In the genomic region with DNA sequence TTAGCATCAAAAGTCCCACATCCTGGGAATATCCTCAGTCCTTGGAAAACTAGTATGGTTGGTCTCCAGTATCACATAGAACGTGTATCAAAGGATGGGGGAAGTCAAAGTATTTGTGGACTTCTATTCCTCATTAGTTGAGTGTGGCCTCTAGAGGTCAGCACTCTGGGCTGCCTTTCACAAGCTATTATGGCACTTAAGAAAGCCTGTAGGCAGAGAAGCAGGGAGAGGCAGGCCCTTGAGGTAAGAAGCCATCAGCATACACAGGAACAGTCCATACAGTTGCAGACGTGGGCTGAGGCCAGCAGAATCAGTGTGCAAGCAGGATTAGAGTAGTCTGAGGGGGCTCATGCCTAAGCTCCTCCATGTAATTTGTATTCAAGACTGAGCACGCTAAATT, we compare ENCODE assay signal across 8 cellular contexts.
A peak's percentile ranks its signal among the peaks of the same experiment; 100 is the strongest.
DNase-seq lines count a peak whose midpoint lies in the region; ATAC-seq and TF ChIP-seq lines count a peak whose summit lies in the region.

No MANE protein-coding gene starts in this region.

- H3K27me3 Mint-ChIP-seq in activated T-helper 1 cell treated with anti-CD3 and anti-CD28 coated beads, Interleukin-12 subunit alpha, Interleukin-12 subunit beta, Interleukin-2, Interleukin-4 antibody, amounts not matched to agents 30 ng/mL and 10 ng/mL and 1 ng/mL, durations not matched to agents 14 hours and 24 hours and 36 hours (ENCODE audit: insufficient read depth): no peaks in the 10 kb centered on the region

- TF ChIP-seq CTCF in BJ (IDR thresholded peaks at IDR 0.05; ENCODE audit: insufficient read depth, low read depth, low read length) (0 out of 2 replicates have a peak, but pooled peaks have one; percentile 19), HEK293 (tag by site-specific recombination; IDR thresholded peaks at IDR 0.05) (peak; percentile 23; the same call in 1 of the 2 replicates)

- no peak overlapping the region for H3K27ac Mint-ChIP-seq in activated T-helper 1 cell treated with anti-CD3 and anti-CD28 coated beads, Interleukin-12 subunit alpha, Interleukin-12 subunit beta, Interleukin-2, Interleukin-4 antibody, amounts not matched to agents 30 ng/mL and 10 ng/mL and 1 ng/mL, durations not matched to agents 14 hours and 24 hours and 36 hours

- no peaks in the 10 kb centered on the region for H3K9me3 ChIP-seq in HEK293 (ENCODE audit: control insufficient read depth, insufficient read depth, low read depth, low read length)

- CTCF ChIA-PET in BJ (lab: Yijun Ruan, JAX): interaction anchor here (0.7 kb wide), 1 partner anchor 11 kb away, joined by 3 read pairs; no protein-coding TSS in a partner anchor
- CTCF ChIA-PET in HEK293 (lab: Yijun Ruan, JAX): interaction anchor here (0.7 to 1.6 kb wide), 8 partner anchors 9 to 461 kb away, joined by 3 to 6 read pairs (median 3); no protein-coding TSS in a partner anchor

- H3K4me3 ChIP-seq in BJ (ENCODE audit: low read depth, low read length): no peak overlapping the region
- H3K4me3 ChIP-seq in HEK293 (ENCODE audit: low read depth, low read length): no peak overlapping the region

- in situ Hi-C loops in SK-MEL-5 (cut with HindIII; ENCODE audit: low pct_unique_long_range_greater_than_20kb, low sequenced_read_pairs): no loop called here

- ATAC-seq in GM18517 (IDR thresholded peaks at IDR 0.05; ENCODE audit: unreplicated experiment): no peak

- intact Hi-C loops in activated T-helper 1 cell treated with anti-CD3 and anti-CD28 coated beads, Interleukin-12 subunit alpha, Interleukin-12 subunit beta, Interleukin-2, Interleukin-4 antibody, amounts not matched to agents 30 ng/mL and 10 ng/mL and 1 ng/mL, durations not matched to agents 14 hours and 24 hours and 36 hours (cut with micrococcal nuclease): no loop called here

- H3K4me1 ChIP-seq in HEK293 (ENCODE audit: control insufficient read depth, insufficient read depth, low read length): no peaks in the 10 kb centered on the region

- no peaks in the 10 kb centered on the region for H3K36me3 Mint-ChIP-seq in activated T-helper 1 cell treated with anti-CD3 and anti-CD28 coated beads, Interleukin-12 subunit alpha, Interleukin-12 subunit beta, Interleukin-2, Interleukin-4 antibody, amounts not matched to agents 30 ng/mL and 10 ng/mL and 1 ng/mL, durations not matched to agents 14 hours and 24 hours and 36 hours (ENCODE audit: low read depth)

- POLR2A ChIA-PET in BJ (lab: Charles Lee): no interaction called here
- POLR2A ChIA-PET in HEK293 (lab: Yijun Ruan, JAX): no interaction called here

- H3K27me3 ChIP-seq in BJ (ENCODE audit: control insufficient read depth, insufficient read depth, low read length): no peaks in the 10 kb centered on the region

- H3K36me3 ChIP-seq in BJ (ENCODE audit: control insufficient read depth, insufficient read depth, low read length) (no peaks in the 10 kb centered on the region), HEK293 (ENCODE audit: control insufficient read depth in 2 of 2, insufficient read depth in 1 of 2, low read length in 2 of 2) (no peaks in the 10 kb centered on the region)

- no peak overlapping the region for H3K27ac ChIP-seq in HEK293 (ENCODE audit: extremely low read depth, low read depth, low read length)

- no peaks in the 10 kb centered on the region for H3K4me1 Mint-ChIP-seq in activated T-helper 1 cell treated with anti-CD3 and anti-CD28 coated beads, Interleukin-12 subunit alpha, Interleukin-12 subunit beta, Interleukin-2, Interleukin-4 antibody, amounts not matched to agents 30 ng/mL and 10 ng/mL and 1 ng/mL, durations not matched to agents 14 hours and 24 hours and 36 hours (ENCODE audit: low read depth)

- H3K4me3 Mint-ChIP-seq in activated T-helper 1 cell treated with anti-CD3 and anti-CD28 coated beads, Interleukin-12 subunit alpha, Interleukin-12 subunit beta, Interleukin-2, Interleukin-4 antibody, amounts not matched to agents 30 ng/mL and 10 ng/mL and 1 ng/mL, durations not matched to agents 14 hours and 24 hours and 36 hours: no peak overlapping the region

- DNase-seq in BJ (ENCODE audit: low read depth): no peak
- DNase-seq in SK-MEL-5 (ENCODE audit: low read depth, low spot score): peak; percentile 65
- DNase-seq in kidney glomerular epithelial cell (lab: John Stamatoyannopoulos, UW): peak; percentile 7
- DNase-seq in activated T-helper 1 cell treated with anti-CD3 and anti-CD28 coated beads, Interleukin-12 subunit alpha, Interleukin-12 subunit beta, Interleukin-2, Interleukin-4 antibody, amounts not matched to agents 30 ng/mL and 10 ng/mL and 1 ng/mL, durations not matched to agents 14 hours and 24 hours and 36 hours (ENCODE audit: low spot score): no peak
- DNase-seq in NCI-H1092 (lab: John Stamatoyannopoulos, UW): no peak
- DNase-seq in stimulated activated CD4-positive, alpha-beta T cell treated with anti-CD3 and anti-CD28 coated beads, Interleukin-4, amount 100 ng/mL, for 24 hours: no peak

- no peaks in the 10 kb centered on the region for H3K9me3 Mint-ChIP-seq in activated T-helper 1 cell treated with anti-CD3 and anti-CD28 coated beads, Interleukin-12 subunit alpha, Interleukin-12 subunit beta, Interleukin-2, Interleukin-4 antibody, amounts not matched to agents 30 ng/mL and 10 ng/mL and 1 ng/mL, durations not matched to agents 14 hours and 24 hours and 36 hours

TF ChIP-seq in HEK293, 187 proteins besides CTCF, POLR2A, EP300 and RAD21:
- TF ChIP-seq ZXDB (tag by site-specific recombination; IDR thresholded peaks at IDR 0.05) (no peak), ZNF558 (tag by site-specific recombination; IDR thresholded peaks at IDR 0.05) (no peak), PRDM6 (tag by site-specific recombination; IDR thresholded peaks at IDR 0.05) (no peak), GLIS2 (tag by site-specific recombination; IDR thresholded peaks at IDR 0.05) (no peak), ZNF248 (tag by site-specific recombination; IDR thresholded peaks at IDR 0.05) (no peak), ZBTB8A (tag by site-specific recombination; IDR thresholded peaks at IDR 0.05) (no peak), FEZF1 (tag by site-specific recombination; IDR thresholded peaks at IDR 0.05) (no peak), ZNF560 (tag by site-specific recombination; IDR thresholded peaks at IDR 0.05; ENCODE audit: borderline replicate concordance) (no peak), GLIS1 (tag by site-specific recombination; IDR thresholded peaks at IDR 0.05) (no peak), ZNF221 (tag by site-specific recombination; IDR thresholded peaks at IDR 0.05; ENCODE audit: borderline replicate concordance) (no peak), ZNF19 (tag by site-specific recombination; IDR thresholded peaks at IDR 0.05; ENCODE audit: low read depth) (no peak), ZNF530 (tag by site-specific recombination; IDR thresholded peaks at IDR 0.05; ENCODE audit: low read depth) (no peak), ZNF645 (tag by site-specific recombination; IDR thresholded peaks at IDR 0.05) (no peak), ZNF354C (tag by site-specific recombination; IDR thresholded peaks at IDR 0.05; ENCODE audit: borderline replicate concordance, low read depth) (no peak), EGR2 (tag by site-specific recombination; IDR thresholded peaks at IDR 0.05; ENCODE audit: low read depth) (no peak), ZNF121 (tag by site-specific recombination; IDR thresholded peaks at IDR 0.05) (no peak), ZNF544 (tag by site-specific recombination; IDR thresholded peaks at IDR 0.05) (no peak)

Comparison
In these comparisons a context has a peak if more than half of its experiments do, and no peak if none do; other contexts are left out.
1. DNase-seq: peak in SK-MEL-5 (single experiment) and kidney glomerular epithelial cell (single experiment); none in BJ (single experiment), activated T-helper 1 cell treated with anti-CD3 and anti-CD28 coated beads, Interleukin-12 subunit alpha, Interleukin-12 subunit beta, Interleukin-2, Interleukin-4 antibody, amounts not matched to agents 30 ng/mL and 10 ng/mL and 1 ng/mL, durations not matched to agents 14 hours and 24 hours and 36 hours (single experiment), NCI-H1092 (single experiment) and stimulated activated CD4-positive, alpha-beta T cell treated with anti-CD3 and anti-CD28 coated beads, Interleukin-4, amount 100 ng/mL, for 24 hours (single experiment).